In the genomic region with DNA sequence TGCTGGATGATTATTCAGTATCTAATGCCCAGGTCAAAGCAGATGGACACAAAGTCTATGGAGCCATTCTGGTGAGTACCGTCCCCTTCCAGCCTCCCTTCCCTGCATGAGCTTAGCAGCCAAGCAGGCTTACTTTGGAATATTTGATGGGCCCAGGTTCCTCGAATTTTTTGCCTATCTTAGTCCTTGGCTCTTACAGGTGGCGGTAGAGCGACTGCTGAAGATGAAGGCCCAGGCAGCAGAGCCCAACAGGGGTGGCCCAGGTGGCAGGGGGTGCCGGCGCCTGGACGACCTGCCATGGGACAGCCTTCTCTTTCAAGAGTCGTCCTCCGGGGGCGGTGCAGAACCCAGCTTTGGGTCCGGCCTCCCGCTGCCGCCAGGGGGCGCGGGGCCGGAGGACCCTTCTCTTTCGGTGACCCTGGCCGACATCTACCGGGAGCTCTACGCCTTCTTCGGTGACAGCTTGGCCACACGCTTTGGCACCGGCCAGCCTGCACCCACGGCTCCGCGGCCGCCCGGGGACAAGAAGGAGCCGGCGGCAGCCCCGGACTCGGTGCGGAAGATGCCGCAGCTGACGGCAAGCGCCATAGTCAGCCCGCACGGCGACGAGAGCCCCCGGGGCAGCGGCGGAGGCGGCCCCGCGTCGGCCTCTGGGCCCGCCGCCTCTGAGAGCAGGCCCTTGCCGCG, we compare ENCODE assay signal across 8 cellular contexts. TPM values are rescaled to one million over a fixed set of nuclear protein-coding genes. Genes with fewer than 3 reads are reported as not detected.
A peak's percentile ranks its signal among the peaks of the same experiment; 100 is the strongest.
DNase-seq lines count a peak whose midpoint lies in the region; ATAC-seq and TF ChIP-seq lines count a peak whose summit lies in the region.

No MANE protein-coding gene starts in this region.

- peak overlapping the region; percentile 97 to 99 for H3K9ac ChIP-seq in colonic mucosa (ENCODE audit: low read depth in 2 of 2, low read length in 2 of 2)

- no peaks in the 10 kb centered on the region for H3K36me3 ChIP-seq in colonic mucosa

- H3K36me3 Mint-ChIP-seq in activated CD4-positive, alpha-beta T cell treated with anti-CD3 and anti-CD28 coated beads, Interleukin-2, amount 10 ng/mL, durations not matched to agents 24 days and 14 days (ENCODE audit: low read depth) = peaks cover 38% of the 10 kb centered on the region

- peak; percentile 83 for DNase-seq in Ammon's horn (ENCODE audit: low spot score)
- DNase-seq in NCI-H510A treated with DMSO at 0.1 percent for 48 hours (lab: John Stamatoyannopoulos, UW) = peak; percentile 70
- peak; percentile 97 for DNase-seq in activated CD4-positive, alpha-beta T cell treated with anti-CD3 and anti-CD28 coated beads, Interleukin-2, amount 10 ng/mL, durations not matched to agents 24 days and 14 days
- peak; percentile 91 for DNase-seq in colonic mucosa
- DNase-seq in left colon = peak; percentile 84 to 92
- peak; percentile 84 for DNase-seq in stimulated activated CD4-positive, alpha-beta T cell treated with anti-CD3 and anti-CD28 coated beads, Interleukin-1b, Interleukin-23, amount 100 ng/mL, for 48 hours

- intact Hi-C loops in activated CD4-positive, alpha-beta T cell treated with anti-CD3 and anti-CD28 coated beads, Interleukin-2, amount 10 ng/mL, durations not matched to agents 24 days and 14 days (cut with micrococcal nuclease) = loop anchor here (1.0 to 2.0 kb wide), 11 partner anchors 15 to 121 kb away; partner anchors contain the start of genes C11orf98, CSKMT, HNRNPUL2 and NXF1
- intact Hi-C loops in colonic mucosa (cut with DNase I) (loop anchor here (5.0 kb wide), 1 partner anchor 76 kb away; no protein-coding TSS in a partner anchor), left colon (cut with DNase I, micrococcal nuclease) (loop anchor here in 1 of 2 donors (5.0 kb wide), 1 partner anchor 76 kb away; no protein-coding TSS in a partner anchor)

- no peaks in the 10 kb centered on the region for H3K27me3 Mint-ChIP-seq in activated CD4-positive, alpha-beta T cell treated with anti-CD3 and anti-CD28 coated beads, Interleukin-2, amount 10 ng/mL, durations not matched to agents 24 days and 14 days

- H3K4me3 ChIP-seq in colonic mucosa = peak overlapping the region; percentile 84

- peaks cover 8% of the 10 kb centered on the region for H3K4me1 ChIP-seq in colonic mucosa

- no peaks in the 10 kb centered on the region for H3K9me3 Mint-ChIP-seq in activated CD4-positive, alpha-beta T cell treated with anti-CD3 and anti-CD28 coated beads, Interleukin-2, amount 10 ng/mL, durations not matched to agents 24 days and 14 days

- ATAC-seq in GM19025 (IDR thresholded peaks at IDR 0.05; ENCODE audit: low read depth, unreplicated experiment) = peak; percentile 57
- ATAC-seq in HG03354 (IDR thresholded peaks at IDR 0.05; ENCODE audit: poor library complexity, severe bottlenecking, unreplicated experiment) = peak; percentile 77
- peak; percentile 66 for ATAC-seq in left colon

- peak overlapping the region; percentile 93 for H3K4me3 Mint-ChIP-seq in activated CD4-positive, alpha-beta T cell treated with anti-CD3 and anti-CD28 coated beads, Interleukin-2, amount 10 ng/mL, durations not matched to agents 24 days and 14 days

- peak overlapping the region; percentile 91 for H3K27ac Mint-ChIP-seq in activated CD4-positive, alpha-beta T cell treated with anti-CD3 and anti-CD28 coated beads, Interleukin-2, amount 10 ng/mL, durations not matched to agents 24 days and 14 days

- H3K27me3 ChIP-seq in colonic mucosa = no peaks in the 10 kb centered on the region

- H3K9me3 ChIP-seq in colonic mucosa = no peaks in the 10 kb centered on the region

- peak; percentile 92 for TF ChIP-seq CTCF in colonic mucosa (IDR thresholded peaks at IDR 0.05)

- peak overlapping the region; percentile 99 for H3K27ac ChIP-seq in colonic mucosa

- H3K4me1 Mint-ChIP-seq in activated CD4-positive, alpha-beta T cell treated with anti-CD3 and anti-CD28 coated beads, Interleukin-2, amount 10 ng/mL, durations not matched to agents 24 days and 14 days = peaks cover 34% of the 10 kb centered on the region

RNA-seq across cellular contexts. Expression of gene TMEM179B, which starts 0.7 kb away (rescaled TPM):
- total RNA-seq in activated CD4-positive, alpha-beta T cell treated with anti-CD3 and anti-CD28 coated beads, Interleukin-2, amount 10 ng/mL, durations not matched to agents 24 days and 14 days = 32.9 and 36.3 TPM in 2 replicates
- total RNA-seq in colonic mucosa = 10 to 100 TPM; 46.7 to 54.5 TPM
- 10 to 100 TPM; 50.9 to 58.2 TPM for total RNA-seq in left colon

RNA-seq across cellular contexts. Expression of gene TMEM223, which starts 5.3 kb away (rescaled TPM):
- 15.0 and 16.5 TPM in 2 replicates for total RNA-seq in activated CD4-positive, alpha-beta T cell treated with anti-CD3 and anti-CD28 coated beads, Interleukin-2, amount 10 ng/mL, durations not matched to agents 24 days and 14 days
- total RNA-seq in colonic mucosa (10 to 100 TPM; 15.8 to 26.0 TPM), left colon (10 to 100 TPM; 18.5 to 22.6 TPM)

RNA-seq across cellular contexts. Expression of gene TAF6L, which starts 15.3 kb away (rescaled TPM):
- total RNA-seq in activated CD4-positive, alpha-beta T cell treated with anti-CD3 and anti-CD28 coated beads, Interleukin-2, amount 10 ng/mL, durations not matched to agents 24 days and 14 days = 20.1 and 20.2 TPM in 2 replicates
- total RNA-seq in colonic mucosa (10 to 100 TPM; 15.3 to 26.6 TPM), left colon (10 to 100 TPM; 16.9 to 18.3 TPM)

RNA-seq across cellular contexts. Expression of gene NXF1, which starts 18.8 kb away (rescaled TPM):
- total RNA-seq in activated CD4-positive, alpha-beta T cell treated with anti-CD3 and anti-CD28 coated beads, Interleukin-2, amount 10 ng/mL, durations not matched to agents 24 days and 14 days = 133 and 147 TPM in 2 replicates
- total RNA-seq in colonic mucosa (10 to 100 TPM; 39.2 to 50.9 TPM), left colon (10 to 100 TPM; 50.4 to 51.0 TPM)

RNA-seq across cellular contexts. Expression of gene POLR2G, which starts 25.1 kb away (rescaled TPM):
- 138 and 155 TPM in 2 replicates for total RNA-seq in activated CD4-positive, alpha-beta T cell treated with anti-CD3 and anti-CD28 coated beads, Interleukin-2, amount 10 ng/mL, durations not matched to agents 24 days and 14 days
- 10 to 100 TPM; 40.3 to 54.5 TPM for total RNA-seq in colonic mucosa
- total RNA-seq in left colon = 10 to 100 TPM; 39.9 to 42.1 TPM

Comparison
In these comparisons a context has a peak if more than half of its experiments do, and no peak if none do; other contexts are left out.
1. Peak in every context shown above with its lines: DNase-seq, ATAC-seq, H3K4me3 ChIP-seq and H3K27ac ChIP-seq.